9 cellular contexts compared by ENCODE assay signal in the genomic region with DNA sequence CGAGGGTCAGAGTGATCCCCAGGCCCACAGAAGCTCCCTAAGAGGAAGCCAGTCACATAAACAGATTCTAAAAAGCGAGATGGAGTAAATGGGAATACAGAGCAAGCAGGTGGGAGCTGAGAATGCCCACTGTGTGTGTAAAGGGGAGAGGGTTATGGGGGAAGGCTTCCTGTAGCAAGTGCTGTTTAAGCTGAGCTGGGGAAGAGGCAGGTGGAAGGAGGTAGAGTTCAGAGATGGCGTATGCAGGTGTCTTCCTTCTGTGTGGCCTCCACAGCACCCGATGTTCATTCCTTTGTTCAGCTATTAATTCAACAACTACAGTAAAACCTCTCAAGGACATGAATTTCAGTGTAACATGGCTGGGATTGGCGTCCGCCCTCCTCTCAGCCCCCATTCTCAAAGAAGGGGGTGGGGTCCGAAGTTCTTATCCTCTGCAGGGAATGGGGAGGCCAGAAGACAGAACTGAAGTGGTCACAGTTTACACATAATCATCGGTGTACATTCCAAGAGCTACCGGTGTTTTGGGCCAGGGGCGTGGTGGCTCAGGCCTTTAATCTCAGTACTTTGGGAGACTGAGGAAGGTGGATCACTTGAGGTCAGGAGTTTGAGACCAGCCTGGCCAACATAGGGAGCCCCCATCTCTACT. TPM values are rescaled to one million over a fixed set of nuclear protein-coding genes. Genes with fewer than 3 reads are reported as not detected.
DNase-seq lines count a peak whose midpoint lies in the region; ATAC-seq and TF ChIP-seq lines count a peak whose summit lies in the region.
"Had no signal": no experiment of that assay in that cellular context is flagged by ENCODE, and none has a peak within 500 bp of the region (broad histone marks: within the 10 kb centered on the region; RNA-seq: fewer than 3 reads in every experiment).

No MANE protein-coding gene starts in this region.

- DNase-seq in AG04449 (ENCODE audit: low read depth, low spot score) = no peak
- DNase-seq in mammary epithelial cell = no peak
- DNase-seq in DMS114 treated with DMSO at 0.1 percent for 48 hours (lab: John Stamatoyannopoulos, UW; ENCODE audit: unreplicated experiment) = no peak

- H3K9me3 ChIP-seq in HUES6 (ENCODE audit: control insufficient read depth, insufficient read depth, low read depth, low read length) = peaks cover 5% of the 10 kb centered on the region; the same call in 1 of the 2 replicates
- no peaks in the 10 kb centered on the region for H3K9me3 ChIP-seq in mammary epithelial cell (replicated peaks; ENCODE audit: insufficient read depth, low read length)
- no peaks in the 10 kb centered on the region for H3K9me3 ChIP-seq in muscle layer of duodenum (ENCODE audit: control insufficient read depth in 1 of 2, low read length in 2 of 2)

- CTCF ChIA-PET in AG04449 (lab: Yijun Ruan, JAX) (interaction anchor here (0.9 to 9.4 kb wide), 9 partner anchors 8 to 91 kb away, joined by 3 to 110 read pairs (median 5); partner anchors contain the start of gene POLR3E), mammary epithelial cell (lab: Charles Lee; ENCODE audit: low non-redundant PET) (no interaction called here)

- intact Hi-C loops in mammary epithelial cell (cut with micrococcal nuclease) = loop anchor here (5.0 kb wide), 1 partner anchor 34 kb away; no protein-coding TSS in a partner anchor

- in situ Hi-C loops in mammary epithelial cell (cut with MboI; ENCODE audit: low sequenced_read_pairs in 2 of 2) = no loop called here

- WGBS in mammary epithelial cell (ENCODE audit: low coverage, missing lambda C conversion rate) = 89% methylated on average over 7 of the region's 10 CpGs

- peak overlapping the region; percentile 93 for H3K4me2 ChIP-seq in mammary epithelial cell (ENCODE audit: insufficient read depth, low read depth, low read length)

- H3K27ac ChIP-seq in HUES6 (ENCODE audit: low read depth, low read length) (no peak overlapping the region), mammary epithelial cell (ENCODE audit: insufficient read depth, low read depth, low read length) (peak overlapping the region; percentile 36), muscle layer of duodenum (ENCODE audit: low read length) (peak overlapping the region; percentile 4)

- no peak for TF ChIP-seq CTCF in AG04449 (IDR thresholded peaks at IDR 0.05; ENCODE audit: insufficient read depth, low read length, missing control alignments)
- TF ChIP-seq CTCF in mammary epithelial cell (conservative IDR thresholded peaks at IDR 0.05 in 1 of 2, IDR thresholded peaks at IDR 0.05 in 1 of 2; ENCODE audit: extremely low read depth in 1 of 2, insufficient read depth in 1 of 2, low read depth in 1 of 2, low read length in 2 of 2) = no peak

- no TSS peak for BruUV-seq in mammary epithelial cell (replicated peaks; lab: Mats Ljungman, UMichigan)

- H3K9ac ChIP-seq in HUES6 (ENCODE audit: low read length) (no peak overlapping the region), mammary epithelial cell (ENCODE audit: insufficient read depth, low read length) (no peak overlapping the region)

- no peak overlapping the region for H2AFZ ChIP-seq in mammary epithelial cell (ENCODE audit: low read depth, low read length)

- H3K36me3 ChIP-seq in HUES6 (ENCODE audit: control insufficient read depth, insufficient read depth, low read length) (no peaks in the 10 kb centered on the region), mammary epithelial cell (ENCODE audit: insufficient read depth, low read length) (peaks cover 2% of the 10 kb centered on the region), muscle layer of duodenum (ENCODE audit: control insufficient read depth in 1 of 2, insufficient read depth in 2 of 2, low read length in 2 of 2) (no peaks in the 10 kb centered on the region)

- H3K4me1 ChIP-seq in HUES6 (ENCODE audit: control insufficient read depth, insufficient read depth, low read length) (peaks cover 14% of the 10 kb centered on the region; the same call in 1 of the 2 replicates), mammary epithelial cell (ENCODE audit: insufficient read depth, low read length) (peaks cover 18% of the 10 kb centered on the region), muscle layer of duodenum (ENCODE audit: control insufficient read depth in 1 of 2, insufficient read depth in 2 of 2, low read length in 2 of 2) (peaks cover 0 to 6% of the 10 kb centered on the region in 2 donors)

- no peaks in the 10 kb centered on the region for H3K27me3 ChIP-seq in HUES6 (ENCODE audit: control insufficient read depth, insufficient read depth, low read length)
- H3K27me3 ChIP-seq in mammary epithelial cell (ENCODE audit: insufficient read depth, low read length) = no peaks in the 10 kb centered on the region
- no peaks in the 10 kb centered on the region for H3K27me3 ChIP-seq in muscle layer of duodenum (ENCODE audit: low read depth, low read length)

- peak overlapping the region; percentile 81 for H3K4me3 ChIP-seq in AG04449 (ENCODE audit: low read depth, low read length)
- H3K4me3 ChIP-seq in HUES6 (ENCODE audit: low read depth, low read length) = peak overlapping the region; percentile 91
- H3K4me3 ChIP-seq in mammary epithelial cell (replicated peaks in 1 of 3; ENCODE audit: insufficient read depth in 1 of 3, low read depth in 2 of 3, low read length in 3 of 3) = peak overlapping the region; percentile 88 to 99 (median 92)
- H3K4me3 ChIP-seq in muscle layer of duodenum (ENCODE audit: low read depth in 1 of 2, low read length in 2 of 2) = peak overlapping the region; percentile 83 to 87

- ATAC-seq in GM19395 (IDR thresholded peaks at IDR 0.05; ENCODE audit: unreplicated experiment) (no peak), HG02610 (IDR thresholded peaks at IDR 0.05; ENCODE audit: unreplicated experiment) (no peak), HG03439 (IDR thresholded peaks at IDR 0.05; ENCODE audit: unreplicated experiment) (no peak)

- dilution Hi-C loops in mammary epithelial cell (cut with HindIII; ENCODE audit: low sequenced_read_pairs) = no loop called here

- peaks cover 65% of the 10 kb centered on the region for H3K79me2 ChIP-seq in mammary epithelial cell (ENCODE audit: insufficient read depth, low read length)

- H4K20me1 ChIP-seq in mammary epithelial cell (ENCODE audit: insufficient read depth, low read length) = no peaks in the 10 kb centered on the region

- POLR2A ChIA-PET in AG04449 (lab: Yijun Ruan, JAX) = no interaction called here

RNA-seq across cellular contexts. Expression of gene EEF2K, which starts 1.8 kb away (rescaled TPM):
- total RNA-seq in mammary epithelial cell = 10 to 100 TPM; 16.0 to 22.8 TPM
- polyA plus RNA-seq in mammary epithelial cell = 16.3 TPM
- polyA minus RNA-seq in mammary epithelial cell = 27.0 TPM

RNA-seq across cellular contexts. Expression of gene SDR42E2, which starts 45.5 kb away (rescaled TPM):
- total RNA-seq in mammary epithelial cell = not detected
- not detected for polyA plus RNA-seq in mammary epithelial cell
- not detected for polyA minus RNA-seq in mammary epithelial cell
- total RNA-seq: myocyte had no signal
